ENCODE assay signal across 1 cellular context in the genomic region with DNA sequence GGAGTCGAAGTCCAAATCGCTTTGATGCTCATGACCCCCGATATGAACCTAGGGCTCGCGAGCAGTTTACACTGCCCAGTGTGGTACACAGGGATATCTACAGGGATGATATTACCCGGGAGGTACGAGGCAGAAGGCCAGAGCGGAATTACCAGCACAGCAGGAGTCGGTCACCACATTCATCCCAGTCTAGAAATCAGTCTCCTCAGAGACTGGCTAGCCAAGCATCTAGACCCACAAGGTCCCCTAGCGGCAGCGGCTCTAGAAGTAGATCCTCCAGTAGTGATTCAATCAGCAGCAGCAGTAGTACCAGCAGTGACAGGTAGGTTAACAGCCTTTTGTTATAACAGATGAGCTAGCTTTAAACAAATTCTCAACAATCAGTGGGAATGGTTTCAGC.
TF ChIP-seq lines count a peak whose summit lies in the region.

No MANE protein-coding gene starts in this region.

TF ChIP-seq in HEK293, 187 proteins besides CTCF, POLR2A, EP300 and RAD21 (continued from another document and continues in another):
- TF ChIP-seq ZNF785 (tag by site-specific recombination; IDR thresholded peaks at IDR 0.05): no peak
- no peak for TF ChIP-seq ZNF560 (tag by site-specific recombination; IDR thresholded peaks at IDR 0.05; ENCODE audit: borderline replicate concordance)
- no peak; the same call in 1 of the 2 replicates for TF ChIP-seq ZNF140 (tag by site-specific recombination; IDR thresholded peaks at IDR 0.05)
- TF ChIP-seq, protein P1, sequence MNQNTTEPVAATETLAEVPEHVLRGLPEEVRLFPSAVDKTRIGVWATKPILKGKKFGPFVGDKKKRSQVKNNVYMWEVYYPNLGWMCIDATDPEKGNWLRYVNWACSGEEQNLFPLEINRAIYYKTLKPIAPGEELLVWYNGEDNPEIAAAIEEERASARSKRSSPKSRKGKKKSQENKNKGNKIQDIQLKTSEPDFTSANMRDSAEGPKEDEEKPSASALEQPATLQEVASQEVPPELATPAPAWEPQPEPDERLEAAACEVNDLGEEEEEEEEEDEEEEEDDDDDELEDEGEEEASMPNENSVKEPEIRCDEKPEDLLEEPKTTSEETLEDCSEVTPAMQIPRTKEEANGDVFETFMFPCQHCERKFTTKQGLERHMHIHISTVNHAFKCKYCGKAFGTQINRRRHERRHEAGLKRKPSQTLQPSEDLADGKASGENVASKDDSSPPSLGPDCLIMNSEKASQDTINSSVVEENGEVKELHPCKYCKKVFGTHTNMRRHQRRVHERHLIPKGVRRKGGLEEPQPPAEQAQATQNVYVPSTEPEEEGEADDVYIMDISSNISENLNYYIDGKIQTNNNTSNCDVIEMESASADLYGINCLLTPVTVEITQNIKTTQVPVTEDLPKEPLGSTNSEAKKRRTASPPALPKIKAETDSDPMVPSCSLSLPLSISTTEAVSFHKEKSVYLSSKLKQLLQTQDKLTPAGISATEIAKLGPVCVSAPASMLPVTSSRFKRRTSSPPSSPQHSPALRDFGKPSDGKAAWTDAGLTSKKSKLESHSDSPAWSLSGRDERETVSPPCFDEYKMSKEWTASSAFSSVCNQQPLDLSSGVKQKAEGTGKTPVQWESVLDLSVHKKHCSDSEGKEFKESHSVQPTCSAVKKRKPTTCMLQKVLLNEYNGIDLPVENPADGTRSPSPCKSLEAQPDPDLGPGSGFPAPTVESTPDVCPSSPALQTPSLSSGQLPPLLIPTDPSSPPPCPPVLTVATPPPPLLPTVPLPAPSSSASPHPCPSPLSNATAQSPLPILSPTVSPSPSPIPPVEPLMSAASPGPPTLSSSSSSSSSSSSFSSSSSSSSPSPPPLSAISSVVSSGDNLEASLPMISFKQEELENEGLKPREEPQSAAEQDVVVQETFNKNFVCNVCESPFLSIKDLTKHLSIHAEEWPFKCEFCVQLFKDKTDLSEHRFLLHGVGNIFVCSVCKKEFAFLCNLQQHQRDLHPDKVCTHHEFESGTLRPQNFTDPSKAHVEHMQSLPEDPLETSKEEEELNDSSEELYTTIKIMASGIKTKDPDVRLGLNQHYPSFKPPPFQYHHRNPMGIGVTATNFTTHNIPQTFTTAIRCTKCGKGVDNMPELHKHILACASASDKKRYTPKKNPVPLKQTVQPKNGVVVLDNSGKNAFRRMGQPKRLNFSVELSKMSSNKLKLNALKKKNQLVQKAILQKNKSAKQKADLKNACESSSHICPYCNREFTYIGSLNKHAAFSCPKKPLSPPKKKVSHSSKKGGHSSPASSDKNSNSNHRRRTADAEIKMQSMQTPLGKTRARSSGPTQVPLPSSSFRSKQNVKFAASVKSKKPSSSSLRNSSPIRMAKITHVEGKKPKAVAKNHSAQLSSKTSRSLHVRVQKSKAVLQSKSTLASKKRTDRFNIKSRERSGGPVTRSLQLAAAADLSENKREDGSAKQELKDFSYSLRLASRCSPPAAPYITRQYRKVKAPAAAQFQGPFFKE (tag by site-specific recombination; IDR thresholded peaks at IDR 0.05; ENCODE audit: borderline replicate concordance): no peak
- no peak for TF ChIP-seq ZNF211 (tag by site-specific recombination; IDR thresholded peaks at IDR 0.05; ENCODE audit: low read depth)
- TF ChIP-seq GLI4 (tag by site-specific recombination; IDR thresholded peaks at IDR 0.05): no peak
- no peak for TF ChIP-seq SCRT1 (tag by site-specific recombination; IDR thresholded peaks at IDR 0.05; ENCODE audit: borderline replicate concordance)
- peak; percentile 21; the same call in 1 of the 2 replicates for TF ChIP-seq ZNF501 (tag by site-specific recombination; IDR thresholded peaks at IDR 0.05)
- TF ChIP-seq SETDB1 (IDR thresholded peaks at IDR 0.05; ENCODE audit: insufficient read length, low read length): peak; percentile 47
- TF ChIP-seq MYNN (tag by site-specific recombination; IDR thresholded peaks at IDR 0.05; ENCODE audit: borderline replicate concordance): no peak
- peak; percentile 85 for TF ChIP-seq ZNF660 (tag by site-specific recombination; IDR thresholded peaks at IDR 0.05)
- no peak for TF ChIP-seq ZNF155 (tag by site-specific recombination; IDR thresholded peaks at IDR 0.05)
- TF ChIP-seq ZNF747 (tag by site-specific recombination; IDR thresholded peaks at IDR 0.05): no peak
- peak; percentile 96 for TF ChIP-seq OSR2 (tag by site-specific recombination; IDR thresholded peaks at IDR 0.05)
- TF ChIP-seq ZNF530 (tag by site-specific recombination; IDR thresholded peaks at IDR 0.05; ENCODE audit: low read depth): no peak
- no peak for TF ChIP-seq SP3 (tag by site-specific recombination; IDR thresholded peaks at IDR 0.05)
- TF ChIP-seq SCRT2 (tag by site-specific recombination; IDR thresholded peaks at IDR 0.05): no peak
- no peak for TF ChIP-seq ZNF837 (tag by site-specific recombination; IDR thresholded peaks at IDR 0.05)
- peak; percentile 97 for TF ChIP-seq ZNF600 (tag by site-specific recombination; IDR thresholded peaks at IDR 0.05)
- TF ChIP-seq, protein P2, sequence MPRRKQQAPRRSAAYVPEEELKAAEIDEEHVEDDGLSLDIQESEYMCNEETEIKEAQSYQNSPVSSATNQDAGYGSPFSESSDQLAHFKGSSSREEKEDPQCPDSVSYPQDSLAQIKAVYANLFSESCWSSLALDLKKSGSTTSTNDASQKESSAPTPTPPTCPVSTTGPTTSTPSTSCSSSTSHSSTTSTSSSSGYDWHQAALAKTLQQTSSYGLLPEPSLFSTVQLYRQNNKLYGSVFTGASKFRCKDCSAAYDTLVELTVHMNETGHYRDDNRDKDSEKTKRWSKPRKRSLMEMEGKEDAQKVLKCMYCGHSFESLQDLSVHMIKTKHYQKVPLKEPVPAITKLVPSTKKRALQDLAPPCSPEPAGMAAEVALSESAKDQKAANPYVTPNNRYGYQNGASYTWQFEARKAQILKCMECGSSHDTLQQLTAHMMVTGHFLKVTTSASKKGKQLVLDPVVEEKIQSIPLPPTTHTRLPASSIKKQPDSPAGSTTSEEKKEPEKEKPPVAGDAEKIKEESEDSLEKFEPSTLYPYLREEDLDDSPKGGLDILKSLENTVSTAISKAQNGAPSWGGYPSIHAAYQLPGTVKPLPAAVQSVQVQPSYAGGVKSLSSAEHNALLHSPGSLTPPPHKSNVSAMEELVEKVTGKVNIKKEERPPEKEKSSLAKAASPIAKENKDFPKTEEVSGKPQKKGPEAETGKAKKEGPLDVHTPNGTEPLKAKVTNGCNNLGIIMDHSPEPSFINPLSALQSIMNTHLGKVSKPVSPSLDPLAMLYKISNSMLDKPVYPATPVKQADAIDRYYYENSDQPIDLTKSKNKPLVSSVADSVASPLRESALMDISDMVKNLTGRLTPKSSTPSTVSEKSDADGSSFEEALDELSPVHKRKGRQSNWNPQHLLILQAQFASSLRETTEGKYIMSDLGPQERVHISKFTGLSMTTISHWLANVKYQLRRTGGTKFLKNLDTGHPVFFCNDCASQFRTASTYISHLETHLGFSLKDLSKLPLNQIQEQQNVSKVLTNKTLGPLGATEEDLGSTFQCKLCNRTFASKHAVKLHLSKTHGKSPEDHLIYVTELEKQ (tag by site-specific recombination; IDR thresholded peaks at IDR 0.05; ENCODE audit: borderline replicate concordance): peak; percentile 37; the same call in 1 of the 2 replicates
- TF ChIP-seq ZNF354C (tag by site-specific recombination; IDR thresholded peaks at IDR 0.05; ENCODE audit: borderline replicate concordance, low read depth): no peak
- TF ChIP-seq ZNF677 (tag by site-specific recombination; IDR thresholded peaks at IDR 0.05): no peak
- TF ChIP-seq ZNF621 (tag by site-specific recombination; IDR thresholded peaks at IDR 0.05): no peak
- TF ChIP-seq KLF1 (tag by site-specific recombination; IDR thresholded peaks at IDR 0.05): no peak
- 0 out of 2 replicates have a peak, but pooled peaks have one; percentile 22 for TF ChIP-seq ZNF2 (tag by site-specific recombination; IDR thresholded peaks at IDR 0.05)
- TF ChIP-seq GLIS1 (tag by site-specific recombination; IDR thresholded peaks at IDR 0.05): peak; percentile 86
- TF ChIP-seq, protein P3, sequence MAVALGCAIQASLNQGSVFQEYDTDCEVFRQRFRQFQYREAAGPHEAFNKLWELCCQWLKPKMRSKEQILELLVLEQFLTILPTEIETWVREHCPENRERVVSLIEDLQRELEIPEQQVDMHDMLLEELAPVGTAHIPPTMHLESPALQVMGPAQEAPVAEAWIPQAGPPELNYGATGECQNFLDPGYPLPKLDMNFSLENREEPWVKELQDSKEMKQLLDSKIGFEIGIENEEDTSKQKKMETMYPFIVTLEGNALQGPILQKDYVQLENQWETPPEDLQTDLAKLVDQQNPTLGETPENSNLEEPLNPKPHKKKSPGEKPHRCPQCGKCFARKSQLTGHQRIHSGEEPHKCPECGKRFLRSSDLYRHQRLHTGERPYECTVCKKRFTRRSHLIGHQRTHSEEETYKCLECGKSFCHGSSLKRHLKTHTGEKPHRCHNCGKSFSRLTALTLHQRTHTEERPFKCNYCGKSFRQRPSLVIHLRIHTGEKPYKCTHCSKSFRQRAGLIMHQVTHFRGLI (tag by site-specific recombination; IDR thresholded peaks at IDR 0.05): no peak
- TF ChIP-seq ZNF791 (tag by site-specific recombination; IDR thresholded peaks at IDR 0.05): no peak
- TF ChIP-seq ZNF701 (tag by site-specific recombination; IDR thresholded peaks at IDR 0.05): no peak
- TF ChIP-seq, protein P4, sequence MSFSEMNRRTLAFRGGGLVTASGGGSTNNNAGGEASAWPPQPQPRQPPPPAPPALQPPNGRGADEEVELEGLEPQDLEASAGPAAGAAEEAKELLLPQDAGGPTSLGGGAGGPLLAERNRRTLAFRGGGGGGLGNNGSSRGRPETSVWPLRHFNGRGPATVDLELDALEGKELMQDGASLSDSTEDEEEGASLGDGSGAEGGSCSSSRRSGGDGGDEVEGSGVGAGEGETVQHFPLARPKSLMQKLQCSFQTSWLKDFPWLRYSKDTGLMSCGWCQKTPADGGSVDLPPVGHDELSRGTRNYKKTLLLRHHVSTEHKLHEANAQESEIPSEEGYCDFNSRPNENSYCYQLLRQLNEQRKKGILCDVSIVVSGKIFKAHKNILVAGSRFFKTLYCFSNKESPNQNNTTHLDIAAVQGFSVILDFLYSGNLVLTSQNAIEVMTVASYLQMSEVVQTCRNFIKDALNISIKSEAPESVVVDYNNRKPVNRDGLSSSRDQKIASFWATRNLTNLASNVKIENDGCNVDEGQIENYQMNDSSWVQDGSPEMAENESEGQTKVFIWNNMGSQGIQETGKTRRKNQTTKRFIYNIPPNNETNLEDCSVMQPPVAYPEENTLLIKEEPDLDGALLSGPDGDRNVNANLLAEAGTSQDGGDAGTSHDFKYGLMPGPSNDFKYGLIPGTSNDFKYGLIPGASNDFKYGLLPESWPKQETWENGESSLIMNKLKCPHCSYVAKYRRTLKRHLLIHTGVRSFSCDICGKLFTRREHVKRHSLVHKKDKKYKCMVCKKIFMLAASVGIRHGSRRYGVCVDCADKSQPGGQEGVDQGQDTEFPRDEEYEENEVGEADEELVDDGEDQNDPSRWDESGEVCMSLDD (tag by site-specific recombination; IDR thresholded peaks at IDR 0.05): no peak
- no peak for TF ChIP-seq ZNF558 (tag by site-specific recombination; IDR thresholded peaks at IDR 0.05)
- no peak for TF ChIP-seq ZNF555 (tag by site-specific recombination; conservative IDR thresholded peaks at IDR 0.05)
- TF ChIP-seq, protein P5, sequence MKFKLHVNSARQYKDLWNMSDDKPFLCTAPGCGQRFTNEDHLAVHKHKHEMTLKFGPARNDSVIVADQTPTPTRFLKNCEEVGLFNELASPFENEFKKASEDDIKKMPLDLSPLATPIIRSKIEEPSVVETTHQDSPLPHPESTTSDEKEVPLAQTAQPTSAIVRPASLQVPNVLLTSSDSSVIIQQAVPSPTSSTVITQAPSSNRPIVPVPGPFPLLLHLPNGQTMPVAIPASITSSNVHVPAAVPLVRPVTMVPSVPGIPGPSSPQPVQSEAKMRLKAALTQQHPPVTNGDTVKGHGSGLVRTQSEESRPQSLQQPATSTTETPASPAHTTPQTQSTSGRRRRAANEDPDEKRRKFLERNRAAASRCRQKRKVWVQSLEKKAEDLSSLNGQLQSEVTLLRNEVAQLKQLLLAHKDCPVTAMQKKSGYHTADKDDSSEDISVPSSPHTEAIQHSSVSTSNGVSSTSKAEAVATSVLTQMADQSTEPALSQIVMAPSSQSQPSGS (tag by site-specific recombination; IDR thresholded peaks at IDR 0.05; ENCODE audit: low read depth): no peak
- TF ChIP-seq ZNF629 (tag by site-specific recombination; IDR thresholded peaks at IDR 0.05): peak; percentile 40; the same call in 1 of the 2 replicates
- no peak for TF ChIP-seq ZNF623 (tag by site-specific recombination; IDR thresholded peaks at IDR 0.05)
- TF ChIP-seq ZNF514 (tag by site-specific recombination; IDR thresholded peaks at IDR 0.05): no peak
- no peak for TF ChIP-seq PRDM1 (tag by site-specific recombination; IDR thresholded peaks at IDR 0.05)
- TF ChIP-seq ZNF561 (tag by site-specific recombination; IDR thresholded peaks at IDR 0.05; ENCODE audit: borderline replicate concordance): peak; percentile 61; the same call in 1 of the 2 replicates
- no peak for TF ChIP-seq FEZF1 (tag by site-specific recombination; IDR thresholded peaks at IDR 0.05)
- no peak for TF ChIP-seq ZNF184 (tag by site-specific recombination; IDR thresholded peaks at IDR 0.05)
- no peak; the same call in 1 of the 2 replicates for TF ChIP-seq WT1 (tag by site-specific recombination; IDR thresholded peaks at IDR 0.05)
- TF ChIP-seq ZNF266 (tag by site-specific recombination; IDR thresholded peaks at IDR 0.05; ENCODE audit: low read depth): no peak
- no peak for TF ChIP-seq TCF7L2 (IDR thresholded peaks at IDR 0.05; ENCODE audit: borderline replicate concordance, low read depth, low read length)
- no peak for TF ChIP-seq ZFP37 (tag by site-specific recombination; IDR thresholded peaks at IDR 0.05)
- TF ChIP-seq, protein P6, sequence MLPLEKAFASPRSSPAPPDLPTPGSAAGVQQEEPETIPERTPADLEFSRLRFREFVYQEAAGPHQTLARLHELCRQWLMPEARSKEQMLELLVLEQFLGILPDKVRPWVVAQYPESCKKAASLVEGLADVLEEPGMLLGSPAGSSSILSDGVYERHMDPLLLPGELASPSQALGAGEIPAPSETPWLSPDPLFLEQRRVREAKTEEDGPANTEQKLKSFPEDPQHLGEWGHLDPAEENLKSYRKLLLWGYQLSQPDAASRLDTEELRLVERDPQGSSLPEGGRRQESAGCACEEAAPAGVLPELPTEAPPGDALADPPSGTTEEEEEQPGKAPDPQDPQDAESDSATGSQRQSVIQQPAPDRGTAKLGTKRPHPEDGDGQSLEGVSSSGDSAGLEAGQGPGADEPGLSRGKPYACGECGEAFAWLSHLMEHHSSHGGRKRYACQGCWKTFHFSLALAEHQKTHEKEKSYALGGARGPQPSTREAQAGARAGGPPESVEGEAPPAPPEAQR (tag by site-specific recombination; IDR thresholded peaks at IDR 0.05): no peak
- TF ChIP-seq MZF1 (tag by site-specific recombination; IDR thresholded peaks at IDR 0.05; ENCODE audit: borderline replicate concordance): peak; percentile 72; the same call in 1 of the 2 replicates
- no peak for TF ChIP-seq KLF9 (tag by site-specific recombination; IDR thresholded peaks at IDR 0.05; ENCODE audit: low read depth)
